18 cellular contexts compared by ENCODE assay signal in genomic region chr4:142743071-142743825, GRCh38.
A peak's percentile ranks its signal among the peaks of the same experiment; 100 is the strongest.
DNase-seq lines count a peak whose midpoint lies in the region; ATAC-seq and TF ChIP-seq lines count a peak whose summit lies in the region.
"Had no signal": no experiment of that assay in that cellular context is flagged by ENCODE, and none has a peak within 500 bp of the region (broad histone marks: within the 10 kb centered on the region; RNA-seq: fewer than 3 reads in every experiment).

No MANE protein-coding gene starts in this region.

- H3K27ac Mint-ChIP-seq in activated naive CD4-positive, alpha-beta T cell treated with anti-CD3 and anti-CD28 coated beads, Interleukin-2, amount 50 U/mL, for 72 hours, result no peak overlapping the region
- H3K27ac Mint-ChIP-seq: CD8-positive, alpha-beta memory T cell had no signal

- peaks cover 0 to 25% of the 10 kb centered on the region in 2 donors for H3K36me3 Mint-ChIP-seq in activated naive CD4-positive, alpha-beta T cell treated with anti-CD3 and anti-CD28 coated beads, Interleukin-2, amount 50 U/mL, for 72 hours

- no peaks in the 10 kb centered on the region for H3K9me3 ChIP-seq in MG63
- H3K9me3 ChIP-seq: psoas muscle had no signal

- TF ChIP-seq CTCF in fibroblast of villous mesenchyme (IDR thresholded peaks at IDR 0.05; ENCODE audit: insufficient read depth, low read depth, low read length), result no peak
- no peak for TF ChIP-seq CTCF in retinal pigment epithelial cell (conservative IDR thresholded peaks at IDR 0.05; ENCODE audit: low read depth, low read length)

- no peak for ATAC-seq in activated naive CD4-positive, alpha-beta T cell treated with anti-CD3 and anti-CD28 coated beads, Interleukin-2, amount 50 U/mL, for 72 hours
- ATAC-seq: activated T-cell treated with anti-CD3 and anti-CD28 coated beads, Interleukin-2, amount 50 U/mL, for 4 hours; psoas muscle had no signal

- no peaks in the 10 kb centered on the region for H3K27me3 ChIP-seq in MG63
- H3K27me3 ChIP-seq in H7 (ENCODE audit: control insufficient read depth, insufficient read depth, low read length), result no peaks in the 10 kb centered on the region

- peaks cover 19 to 21% of the 10 kb centered on the region in 2 donors for H3K9me3 Mint-ChIP-seq in activated naive CD4-positive, alpha-beta T cell treated with anti-CD3 and anti-CD28 coated beads, Interleukin-2, amount 50 U/mL, for 72 hours

- H3K4me3 ChIP-seq in fibroblast of villous mesenchyme (ENCODE audit: low read depth, low read length), result no peak overlapping the region
- H3K4me3 ChIP-seq in retinal pigment epithelial cell (ENCODE audit: low read length), result no peak overlapping the region
- no peak overlapping the region for H3K4me3 ChIP-seq in MG63
- no peak overlapping the region for H3K4me3 ChIP-seq in H7 (ENCODE audit: insufficient read depth, low read depth, low read length)
- H3K4me3 ChIP-seq: psoas muscle had no signal

- DNase-seq in ELF-1 (ENCODE audit: low read depth, low spot score), result peak; percentile 3
- peak; percentile 21 for DNase-seq in RPMI7951 (ENCODE audit: low read depth)
- DNase-seq in fibroblast of villous mesenchyme (ENCODE audit: low read depth), result peak; percentile 43
- peak; percentile 40 for DNase-seq in retinal pigment epithelial cell (ENCODE audit: low read depth)
- no peak for DNase-seq in activated naive CD4-positive, alpha-beta T cell treated with anti-CD3 and anti-CD28 coated beads, Interleukin-2, amount 50 U/mL, for 72 hours (ENCODE audit: low spot score in 2 of 2)
- DNase-seq in MG63, result no peak
- no peak for DNase-seq in H7
- DNase-seq in stimulated activated CD8-positive, alpha-beta memory T cell treated with anti-CD3 and anti-CD28 coated beads, Interleukin-4, amount 100 ng/mL, for 48 hours, result no peak
- DNase-seq: activated CD4-positive, alpha-beta T cell treated with anti-CD3 and anti-CD28 coated beads, Interleukin-2, amount 50 U/mL, for 1 hour; activated T-cell treated with anti-CD3 and anti-CD28 coated beads, Interleukin-2, amount 50 U/mL, for 4 hours; CD8-positive, alpha-beta memory T cell; foreskin melanocyte; GDM1; islet precursor cell; psoas muscle; SHP77; T-helper 9 cell; trophoblast cell had no signal

- H3K36me3 ChIP-seq in MG63 (no peaks in the 10 kb centered on the region), H7 (replicated peaks; ENCODE audit: control insufficient read depth, insufficient read depth, low read length) (no peaks in the 10 kb centered on the region)

Comparison
In these comparisons a context has a peak if more than half of its experiments do, and no peak if none do; other contexts are left out.
1. DNase-seq: peak in ELF-1 (single experiment), RPMI7951 (single experiment), fibroblast of villous mesenchyme (single experiment) and retinal pigment epithelial cell (single experiment); none in activated naive CD4-positive, alpha-beta T cell treated with anti-CD3 and anti-CD28 coated beads, Interleukin-2, amount 50 U/mL, for 72 hours (0 of 2), MG63 (single experiment), H7 (single experiment) and stimulated activated CD8-positive, alpha-beta memory T cell treated with anti-CD3 and anti-CD28 coated beads, Interleukin-4, amount 100 ng/mL, for 48 hours (single experiment).